1 cellular context compared by ENCODE assay signal in the genomic region with DNA sequence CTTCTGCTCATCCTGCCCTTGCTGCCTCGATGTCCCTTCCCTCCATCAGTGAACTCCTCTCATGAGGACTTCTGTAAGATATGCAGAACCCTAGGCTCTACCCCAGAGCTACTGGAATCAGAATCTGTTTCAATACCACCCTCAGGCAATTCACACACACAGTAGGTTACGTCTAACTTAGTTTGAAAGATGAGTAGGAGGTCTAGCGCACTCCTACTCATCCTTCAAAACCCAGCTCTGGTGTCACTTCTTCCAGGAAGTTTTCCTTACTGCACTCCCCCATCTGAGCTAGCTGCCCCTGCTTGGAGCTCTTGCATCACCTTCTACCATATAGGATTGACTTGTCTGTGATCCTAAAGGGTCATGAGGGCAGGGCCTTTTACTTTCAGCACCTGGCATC.
TF ChIP-seq lines count a peak whose summit lies in the region.

No MANE protein-coding gene starts in this region.

TF ChIP-seq in SK-N-SH, 30 proteins besides CTCF, POLR2A, EP300 and RAD21 (continued from another document):
- TF ChIP-seq, protein P1, sequence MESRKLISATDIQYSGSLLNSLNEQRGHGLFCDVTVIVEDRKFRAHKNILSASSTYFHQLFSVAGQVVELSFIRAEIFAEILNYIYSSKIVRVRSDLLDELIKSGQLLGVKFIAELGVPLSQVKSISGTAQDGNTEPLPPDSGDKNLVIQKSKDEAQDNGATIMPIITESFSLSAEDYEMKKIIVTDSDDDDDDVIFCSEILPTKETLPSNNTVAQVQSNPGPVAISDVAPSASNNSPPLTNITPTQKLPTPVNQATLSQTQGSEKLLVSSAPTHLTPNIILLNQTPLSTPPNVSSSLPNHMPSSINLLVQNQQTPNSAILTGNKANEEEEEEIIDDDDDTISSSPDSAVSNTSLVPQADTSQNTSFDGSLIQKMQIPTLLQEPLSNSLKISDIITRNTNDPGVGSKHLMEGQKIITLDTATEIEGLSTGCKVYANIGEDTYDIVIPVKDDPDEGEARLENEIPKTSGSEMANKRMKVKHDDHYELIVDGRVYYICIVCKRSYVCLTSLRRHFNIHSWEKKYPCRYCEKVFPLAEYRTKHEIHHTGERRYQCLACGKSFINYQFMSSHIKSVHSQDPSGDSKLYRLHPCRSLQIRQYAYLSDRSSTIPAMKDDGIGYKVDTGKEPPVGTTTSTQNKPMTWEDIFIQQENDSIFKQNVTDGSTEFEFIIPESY (IDR thresholded peaks at IDR 0.05; ENCODE audit: borderline replicate concordance, low read depth): no peak
- no peak for TF ChIP-seq MEF2A (IDR thresholded peaks at IDR 0.05; ENCODE audit: borderline replicate concordance, low read depth)
- no peak for TF ChIP-seq TAF1 (IDR thresholded peaks at IDR 0.05; ENCODE audit: borderline replicate concordance, low read depth, low read length)
- TF ChIP-seq GATA2 (CRISPR knock-in tag; IDR thresholded peaks at IDR 0.05): no peak
- TF ChIP-seq RFX5 (IDR thresholded peaks at IDR 0.05; ENCODE audit: low read length): no peak
- no peak for TF ChIP-seq MXI1 (IDR thresholded peaks at IDR 0.05; ENCODE audit: low read depth, low read length)
- no peak for TF ChIP-seq EZH2phosphoT487 (IDR thresholded peaks at IDR 0.05; ENCODE audit: borderline replicate concordance, low read depth)
- TF ChIP-seq, protein P2, sequence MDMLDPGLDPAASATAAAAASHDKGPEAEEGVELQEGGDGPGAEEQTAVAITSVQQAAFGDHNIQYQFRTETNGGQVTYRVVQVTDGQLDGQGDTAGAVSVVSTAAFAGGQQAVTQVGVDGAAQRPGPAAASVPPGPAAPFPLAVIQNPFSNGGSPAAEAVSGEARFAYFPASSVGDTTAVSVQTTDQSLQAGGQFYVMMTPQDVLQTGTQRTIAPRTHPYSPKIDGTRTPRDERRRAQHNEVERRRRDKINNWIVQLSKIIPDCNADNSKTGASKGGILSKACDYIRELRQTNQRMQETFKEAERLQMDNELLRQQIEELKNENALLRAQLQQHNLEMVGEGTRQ (IDR thresholded peaks at IDR 0.05; ENCODE audit: borderline replicate concordance, low read depth, low read length): no peak
